Comparison of ENCODE assay signal across 2 cellular contexts in the genomic region with DNA sequence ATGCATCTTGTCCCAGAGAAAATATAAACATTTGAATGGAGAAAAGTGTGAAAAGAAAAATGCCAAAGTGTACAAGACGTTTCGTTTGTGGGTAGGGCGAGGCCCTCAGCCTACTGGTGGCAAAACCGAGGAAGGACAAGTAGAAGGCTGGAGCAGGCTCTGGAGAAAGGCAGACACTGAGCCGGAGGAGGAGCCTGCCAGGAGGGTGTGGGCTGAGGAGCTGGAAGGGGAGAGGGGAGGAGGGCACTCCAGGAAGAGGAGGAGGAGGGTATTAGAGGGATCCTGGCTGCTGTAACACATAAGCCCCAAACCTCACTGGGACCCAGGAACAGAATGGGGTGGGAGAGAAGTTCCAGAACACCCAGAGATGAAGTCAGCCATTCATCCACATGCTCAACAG.
TF ChIP-seq lines count a peak whose summit lies in the region.

No MANE protein-coding gene starts in this region.

TF ChIP-seq in A549, 52 proteins besides CTCF, POLR2A, EP300 and RAD21 (continued from another document):
- TF ChIP-seq, protein P1, sequence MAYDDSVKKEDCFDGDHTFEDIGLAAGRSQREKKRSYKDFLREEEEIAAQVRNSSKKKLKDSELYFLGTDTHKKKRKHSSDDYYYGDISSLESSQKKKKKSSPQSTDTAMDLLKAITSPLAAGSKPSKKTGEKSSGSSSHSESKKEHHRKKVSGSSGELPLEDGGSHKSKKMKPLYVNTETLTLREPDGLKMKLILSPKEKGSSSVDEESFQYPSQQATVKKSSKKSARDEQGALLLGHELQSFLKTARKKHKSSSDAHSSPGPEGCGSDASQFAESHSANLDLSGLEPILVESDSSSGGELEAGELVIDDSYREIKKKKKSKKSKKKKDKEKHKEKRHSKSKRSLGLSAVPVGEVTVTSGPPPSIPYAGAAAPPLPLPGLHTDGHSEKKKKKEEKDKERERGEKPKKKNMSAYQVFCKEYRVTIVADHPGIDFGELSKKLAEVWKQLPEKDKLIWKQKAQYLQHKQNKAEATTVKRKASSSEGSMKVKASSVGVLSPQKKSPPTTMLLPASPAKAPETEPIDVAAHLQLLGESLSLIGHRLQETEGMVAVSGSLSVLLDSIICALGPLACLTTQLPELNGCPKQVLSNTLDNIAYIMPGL (CRISPR knock-in tag; IDR thresholded peaks at IDR 0.05; ENCODE audit: borderline replicate concordance), result no peak
- no peak for TF ChIP-seq SMC3 (IDR thresholded peaks at IDR 0.05)
- TF ChIP-seq NR3C1 (IDR thresholded peaks at IDR 0.05), result no peak
- TF ChIP-seq FOSL2 (IDR thresholded peaks at IDR 0.05), result no peak
- TF ChIP-seq FOSL2 (CRISPR knock-in tag; IDR thresholded peaks at IDR 0.05), result no peak
- TF ChIP-seq, protein P2, sequence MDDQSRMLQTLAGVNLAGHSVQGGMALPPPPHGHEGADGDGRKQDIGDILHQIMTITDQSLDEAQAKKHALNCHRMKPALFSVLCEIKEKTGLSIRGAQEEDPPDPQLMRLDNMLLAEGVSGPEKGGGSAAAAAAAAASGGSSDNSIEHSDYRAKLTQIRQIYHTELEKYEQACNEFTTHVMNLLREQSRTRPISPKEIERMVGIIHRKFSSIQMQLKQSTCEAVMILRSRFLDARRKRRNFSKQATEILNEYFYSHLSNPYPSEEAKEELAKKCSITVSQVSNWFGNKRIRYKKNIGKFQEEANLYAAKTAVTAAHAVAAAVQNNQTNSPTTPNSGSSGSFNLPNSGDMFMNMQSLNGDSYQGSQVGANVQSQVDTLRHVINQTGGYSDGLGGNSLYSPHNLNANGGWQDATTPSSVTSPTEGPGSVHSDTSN (IDR thresholded peaks at IDR 0.05), result no peak
- no peak for TF ChIP-seq RCOR1 (IDR thresholded peaks at IDR 0.05; ENCODE audit: low read depth, low read length)
- no peak for TF ChIP-seq CHD2 (IDR thresholded peaks at IDR 0.05; ENCODE audit: low read length, partially characterized antibody)
- TF ChIP-seq RFX5 (IDR thresholded peaks at IDR 0.05), result no peak

TF ChIP-seq in HEK293, 187 proteins besides CTCF, POLR2A, EP300 and RAD21 (continued from another document):
- no peak for TF ChIP-seq ZNF791 (tag by site-specific recombination; IDR thresholded peaks at IDR 0.05)
TF ChIP-seq in HEK293: peak in this region for 2.
